Comparison of ENCODE assay signal across 22 cellular contexts in the genomic region with DNA sequence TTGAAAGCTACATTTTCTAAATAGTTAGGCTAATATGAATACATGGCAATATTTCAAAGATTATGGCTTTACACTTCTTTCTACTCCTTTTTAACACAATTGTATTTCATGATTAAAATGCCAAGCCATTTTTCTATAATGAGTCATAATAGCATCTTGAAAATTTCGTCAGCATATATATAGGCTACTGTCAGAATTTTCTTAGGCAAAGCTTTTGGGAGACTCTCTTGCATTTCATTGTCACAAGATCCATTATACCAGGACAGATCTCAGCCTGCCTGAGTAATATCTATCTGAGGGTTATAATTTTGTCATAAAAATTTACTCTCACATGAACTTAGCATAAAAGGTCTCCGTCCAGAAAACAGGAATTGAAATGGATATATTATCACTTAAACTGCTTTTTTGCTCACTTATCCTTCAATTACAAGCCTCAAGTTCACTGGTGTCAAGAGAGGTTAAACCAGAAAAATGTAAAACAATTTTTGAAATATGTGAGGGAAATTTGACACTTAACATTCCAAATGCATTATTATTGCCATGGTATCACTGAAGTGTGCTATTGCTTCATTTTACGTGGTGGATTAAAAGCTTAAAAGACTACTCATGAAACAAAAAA. TPM values are rescaled to one million over a fixed set of nuclear protein-coding genes. Genes with fewer than 3 reads are reported as not detected.
DNase-seq lines count a peak whose midpoint lies in the region; ATAC-seq and TF ChIP-seq lines count a peak whose summit lies in the region.
"Had no signal": no experiment of that assay in that cellular context is flagged by ENCODE, and none has a peak within 500 bp of the region (broad histone marks: within the 10 kb centered on the region; RNA-seq: fewer than 3 reads in every experiment).

No MANE protein-coding gene starts in this region.

- H3K4me1 Mint-ChIP-seq in osteocyte (ENCODE audit: unreplicated experiment) = peaks cover 20% of the 10 kb centered on the region
- H3K4me1 Mint-ChIP-seq: activated CD4-positive, alpha-beta memory T cell treated with anti-CD3 and anti-CD28 coated beads, Interleukin-2, amount 10 ng/mL, durations not matched to agents 7 days and 5 days; activated T-helper 17 cell treated with anti-CD3 and anti-CD28 coated beads, Interleukin-2, amount 50 U/mL, for 72 hours; CD14-positive monocyte; naive thymus-derived CD8-positive, alpha-beta T cell; stimulated activated effector memory CD8-positive, alpha-beta T cell treated with anti-CD3 and anti-CD28 coated beads, Interleukin-12 subunit alpha, Interleukin-12 subunit beta, amount 100 ng/mL, for 72 hours had no signal

- TF ChIP-seq CTCF in epithelial cell of esophagus (IDR thresholded peaks at IDR 0.05; ENCODE audit: insufficient read depth, low read depth, low read length, missing control alignments) (no peak), osteocyte (IDR thresholded peaks at IDR 0.05) (no peak)

- H3K9me3 Mint-ChIP-seq in osteocyte (ENCODE audit: unreplicated experiment) = no peaks in the 10 kb centered on the region
- H3K9me3 Mint-ChIP-seq: activated CD4-positive, alpha-beta memory T cell treated with anti-CD3 and anti-CD28 coated beads, Interleukin-2, amount 10 ng/mL, durations not matched to agents 7 days and 5 days; activated T-helper 17 cell treated with anti-CD3 and anti-CD28 coated beads, Interleukin-2, amount 50 U/mL, for 72 hours; CD14-positive monocyte; naive thymus-derived CD8-positive, alpha-beta T cell; stimulated activated effector memory CD8-positive, alpha-beta T cell treated with anti-CD3 and anti-CD28 coated beads, Interleukin-12 subunit alpha, Interleukin-12 subunit beta, amount 100 ng/mL, for 72 hours had no signal

- peak overlapping the region; percentile 58 for H3K27ac Mint-ChIP-seq in osteocyte (ENCODE audit: unreplicated experiment)
- H3K27ac Mint-ChIP-seq: activated CD4-positive, alpha-beta memory T cell treated with anti-CD3 and anti-CD28 coated beads, Interleukin-2, amount 10 ng/mL, durations not matched to agents 7 days and 5 days; activated T-helper 17 cell treated with anti-CD3 and anti-CD28 coated beads, Interleukin-2, amount 50 U/mL, for 72 hours; CD14-positive monocyte; naive thymus-derived CD8-positive, alpha-beta T cell; stimulated activated effector memory CD8-positive, alpha-beta T cell treated with anti-CD3 and anti-CD28 coated beads, Interleukin-12 subunit alpha, Interleukin-12 subunit beta, amount 100 ng/mL, for 72 hours had no signal

- ATAC-seq in HG02852 (IDR thresholded peaks at IDR 0.05; ENCODE audit: unreplicated experiment) = no peak
- ATAC-seq in GM18511 (IDR thresholded peaks at IDR 0.05; ENCODE audit: unreplicated experiment) = no peak
- no peak for ATAC-seq in GM21786 (IDR thresholded peaks at IDR 0.05; ENCODE audit: unreplicated experiment)
- ATAC-seq: left lobe of liver; naive thymus-derived CD8-positive, alpha-beta T cell; stimulated activated effector memory CD8-positive, alpha-beta T cell treated with anti-CD3 and anti-CD28 coated beads, Interleukin-12 subunit alpha, Interleukin-12 subunit beta, amount 100 ng/mL, for 72 hours had no signal

- H3K27me3 Mint-ChIP-seq in osteocyte (ENCODE audit: unreplicated experiment) = peaks cover 33% of the 10 kb centered on the region

- H3K36me3 Mint-ChIP-seq in osteocyte (ENCODE audit: unreplicated experiment) = no peaks in the 10 kb centered on the region
- H3K36me3 Mint-ChIP-seq: CD14-positive monocyte; naive thymus-derived CD8-positive, alpha-beta T cell; stimulated activated effector memory CD8-positive, alpha-beta T cell treated with anti-CD3 and anti-CD28 coated beads, Interleukin-12 subunit alpha, Interleukin-12 subunit beta, amount 100 ng/mL, for 72 hours had no signal

- H3K4me3 Mint-ChIP-seq in osteocyte (ENCODE audit: unreplicated experiment) = no peak overlapping the region
- H3K4me3 Mint-ChIP-seq: activated CD4-positive, alpha-beta memory T cell treated with anti-CD3 and anti-CD28 coated beads, Interleukin-2, amount 10 ng/mL, durations not matched to agents 7 days and 5 days; activated T-helper 17 cell treated with anti-CD3 and anti-CD28 coated beads, Interleukin-2, amount 50 U/mL, for 72 hours; CD14-positive monocyte; naive thymus-derived CD8-positive, alpha-beta T cell; stimulated activated effector memory CD8-positive, alpha-beta T cell treated with anti-CD3 and anti-CD28 coated beads, Interleukin-12 subunit alpha, Interleukin-12 subunit beta, amount 100 ng/mL, for 72 hours had no signal

- DNase-seq in GM03348 (ENCODE audit: low spot score) = peak; percentile 62
- peak; percentile 12 for DNase-seq in NCI-H69 (lab: John Stamatoyannopoulos, UW)
- DNase-seq in epithelial cell of esophagus (ENCODE audit: low read depth) = peak; percentile 20
- DNase-seq in osteocyte (ENCODE audit: extremely low spot score, unreplicated experiment) = no peak
- no peak for DNase-seq in NCI-H774 (lab: John Stamatoyannopoulos, UW)
- DNase-seq: activated CD4-positive, alpha-beta memory T cell treated with anti-CD3 and anti-CD28 coated beads, Interleukin-2, amount 10 ng/mL, durations not matched to agents 7 days and 5 days; aorta; effector memory CD4-positive, alpha-beta T cell; hypothalamus; naive thymus-derived CD8-positive, alpha-beta T cell; NCI-H187; retina; SHP77 treated with DMSO at 0.1 percent for 48 hours; stimulated activated CD4-positive, alpha-beta T cell treated with anti-CD3 and anti-CD28 coated beads, Interleukin-4, amount 100 ng/mL, for 4 hours had no signal

- H3K4me3 ChIP-seq in epithelial cell of esophagus (ENCODE audit: low read length) = no peak overlapping the region

RNA-seq across cellular contexts. Expression of gene CPA3, which starts 37.2 kb away (rescaled TPM):
- total RNA-seq in osteocyte = not detected in 2 replicates
- total RNA-seq: activated CD4-positive, alpha-beta memory T cell treated with anti-CD3 and anti-CD28 coated beads, Interleukin-2, amount 10 ng/mL, durations not matched to agents 7 days and 5 days; activated T-helper 17 cell treated with anti-CD3 and anti-CD28 coated beads, Interleukin-2, amount 50 U/mL, for 72 hours; Daoy; naive thymus-derived CD8-positive, alpha-beta T cell had no signal

Comparison
In these comparisons a context has a peak if more than half of its experiments do, and no peak if none do; other contexts are left out.
1. DNase-seq: peak in GM03348 (single experiment), NCI-H69 (single experiment) and epithelial cell of esophagus (single experiment); none in osteocyte (single experiment) and NCI-H774 (single experiment).